Comparison of ENCODE assay signal across 14 cellular contexts in genomic region chr12:94618995-94619695, GRCh38.
DNase-seq lines count a peak whose midpoint lies in the region; ATAC-seq and TF ChIP-seq lines count a peak whose summit lies in the region.
"Had no signal": no experiment of that assay in that cellular context is flagged by ENCODE, and none has a peak within 500 bp of the region (broad histone marks: within the 10 kb centered on the region; RNA-seq: fewer than 3 reads in every experiment).

No MANE protein-coding gene starts in this region.

- peak; percentile 14 for DNase-seq in activated T-cell treated with anti-CD3 and anti-CD28 coated beads for 24 hours (ENCODE audit: low read depth)
- no peak for DNase-seq in activated T-cell treated with anti-CD3 and anti-CD28 coated beads, Interleukin-2, amount 50 U/mL, for 1 hour
- peak; percentile 56 to 58 for DNase-seq in SW 1271 (lab: John Stamatoyannopoulos, UW)
- DNase-seq in fibroblast of mammary gland (ENCODE audit: low read depth) = peak; percentile 98
- peak in 2 of 3 experiments; percentile 18 for DNase-seq in stimulated activated CD4-positive, alpha-beta T cell treated with anti-CD3 and anti-CD28 coated beads, TNF-alpha, amount 100 ng/mL, for 24 hours (ENCODE audit: low read depth in 3 of 3)
- DNase-seq: activated CD8-positive, alpha-beta memory T cell treated with anti-CD3 and anti-CD28 coated beads, Interleukin-2, amount 50 U/mL, for 48 hours; BE2C; KG1; OCI-M1 had no signal

- TF ChIP-seq CTCF in fibroblast of mammary gland (conservative IDR thresholded peaks at IDR 0.05; ENCODE audit: control insufficient read depth, insufficient read depth, low read depth, low read length) = no peak

- H3K4me3 ChIP-seq in fibroblast of mammary gland (ENCODE audit: control insufficient read depth, low read depth, low read length) = no peak overlapping the region
- H3K4me3 ChIP-seq: gastroesophageal sphincter, HAP-1 had no signal

- ATAC-seq in HG03460 (IDR thresholded peaks at IDR 0.05; ENCODE audit: unreplicated experiment) (no peak), HG03469 (IDR thresholded peaks at IDR 0.05; ENCODE audit: unreplicated experiment) (no peak), HG03108 (IDR thresholded peaks at IDR 0.05; ENCODE audit: unreplicated experiment) (no peak)
- ATAC-seq: gastroesophageal sphincter had no signal
